In the genomic region with DNA sequence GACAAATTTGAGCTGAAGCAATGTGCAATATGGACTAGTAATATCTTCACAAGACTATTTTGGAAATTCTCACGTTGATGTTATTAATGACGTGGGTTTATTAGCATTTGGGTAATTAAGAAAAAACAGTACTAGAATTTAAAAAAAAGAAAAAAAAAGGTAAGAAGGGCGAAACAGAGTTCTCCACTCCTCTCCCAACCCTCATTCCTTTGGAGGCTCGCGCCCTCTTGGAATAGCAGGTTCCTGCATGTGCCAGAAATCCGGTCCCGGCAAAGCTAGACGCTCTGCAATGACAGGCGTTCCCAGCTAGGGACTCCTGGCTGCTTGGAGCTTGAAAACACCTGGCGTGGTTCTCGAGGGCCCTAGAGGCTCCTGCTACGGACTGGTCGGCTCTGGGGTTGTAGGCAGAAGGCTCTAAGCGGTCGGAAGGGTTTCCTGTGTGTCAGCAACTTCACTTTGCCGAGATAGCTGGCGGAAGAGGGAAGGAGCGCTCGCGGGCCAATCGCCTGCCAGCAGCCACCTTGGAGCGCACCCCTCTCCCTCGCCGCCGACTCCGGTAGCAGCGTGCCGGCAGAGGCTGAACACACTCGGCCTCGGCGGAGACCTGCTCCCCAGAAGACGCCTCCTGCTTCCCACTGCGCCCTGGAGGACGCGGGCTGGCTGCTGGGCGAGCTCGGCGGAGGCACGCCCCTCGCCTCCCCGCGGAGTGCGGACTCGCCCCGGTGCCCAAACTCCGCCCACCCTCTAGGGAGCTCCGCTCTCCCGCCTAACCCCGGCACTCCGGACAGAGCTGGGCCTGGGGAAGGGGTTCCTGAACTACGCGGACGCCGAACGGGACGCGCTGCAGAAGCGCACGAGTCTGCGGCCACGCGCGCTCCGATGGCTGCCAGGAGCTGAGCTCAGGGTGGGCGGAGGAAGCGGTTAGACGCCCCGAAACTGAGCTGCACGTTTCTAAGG, we compare ENCODE assay signal across 8 cellular contexts. TPM values are rescaled to one million over a fixed set of nuclear protein-coding genes. Genes with fewer than 3 reads are reported as not detected.
DNase-seq lines count a peak whose midpoint lies in the region; ATAC-seq and TF ChIP-seq lines count a peak whose summit lies in the region.

A gene with protein sequence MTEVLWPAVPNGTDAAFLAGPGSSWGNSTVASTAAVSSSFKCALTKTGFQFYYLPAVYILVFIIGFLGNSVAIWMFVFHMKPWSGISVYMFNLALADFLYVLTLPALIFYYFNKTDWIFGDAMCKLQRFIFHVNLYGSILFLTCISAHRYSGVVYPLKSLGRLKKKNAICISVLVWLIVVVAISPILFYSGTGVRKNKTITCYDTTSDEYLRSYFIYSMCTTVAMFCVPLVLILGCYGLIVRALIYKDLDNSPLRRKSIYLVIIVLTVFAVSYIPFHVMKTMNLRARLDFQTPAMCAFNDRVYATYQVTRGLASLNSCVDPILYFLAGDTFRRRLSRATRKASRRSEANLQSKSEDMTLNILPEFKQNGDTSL (plus strand): TSS at position 778 of the 957 bp plus-strand sequence. CDS start 652 bp downstream, outside the sequence.

- H3K4me1 ChIP-seq in GM23338 (ENCODE audit: insufficient read depth) (peaks cover 41% of the 10 kb centered on the region), duodenal mucosa (ENCODE audit: control insufficient read depth in 1 of 2, insufficient read depth in 2 of 2, low read length in 2 of 2) (peaks cover 15 to 20% of the 10 kb centered on the region in 2 donors), liver (ENCODE audit: control insufficient read depth in 4 of 4, insufficient read depth in 4 of 4, low read length in 3 of 4) (peaks cover 9 to 20% (median 12%) of the 10 kb centered on the region in 4 donors)

- no peaks in the 10 kb centered on the region for H3K9me3 ChIP-seq in duodenal mucosa (ENCODE audit: control insufficient read depth in 1 of 2, low read length in 2 of 2)
- no peaks in the 10 kb centered on the region for H3K9me3 ChIP-seq in liver (ENCODE audit: control insufficient read depth in 4 of 4, low read length in 3 of 4)

- H3K36me3 Mint-ChIP-seq in GM23338 (ENCODE audit: low read depth), result peaks cover 22% of the 10 kb centered on the region

- WGBS in liver, result 3% methylated on average over 69 of the region's 69 CpGs

- H3K27me3 ChIP-seq in GM23338 (ENCODE audit: insufficient read depth) (peaks cover 17% of the 10 kb centered on the region), duodenal mucosa (ENCODE audit: control insufficient read depth in 1 of 2, insufficient read depth in 2 of 2, low read length in 2 of 2) (no peaks in the 10 kb centered on the region), liver (ENCODE audit: control insufficient read depth in 4 of 4, insufficient read depth in 4 of 4, low read length in 3 of 4) (peaks cover 0 to 5% (median 0%) of the 10 kb centered on the region in 4 donors)

- peak; percentile 87 for ATAC-seq in GM23338

- no peak for TF ChIP-seq CTCF in GM23338 (conservative IDR thresholded peaks at IDR 0.05; ENCODE audit: low read depth in 2 of 2)
- TF ChIP-seq CTCF in liver (IDR thresholded peaks at IDR 0.05; ENCODE audit: low read depth, low read length, missing input control), result peak; percentile 6

- H3K4me2 ChIP-seq in GM23338, result peak within 1 kb of the TSS; percentile 93

- peaks cover 40% of the 10 kb centered on the region for H3K79me2 ChIP-seq in GM23338 (replicated peaks; ENCODE audit: insufficient read depth)

- peaks cover 9% of the 10 kb centered on the region for H3K36me3 ChIP-seq in GM23338 (ENCODE audit: insufficient read depth)
- H3K36me3 ChIP-seq in duodenal mucosa (ENCODE audit: control insufficient read depth in 1 of 2, insufficient read depth in 2 of 2, low read length in 2 of 2), result no peaks in the 10 kb centered on the region
- H3K36me3 ChIP-seq in liver (ENCODE audit: control insufficient read depth in 4 of 4, insufficient read depth in 3 of 4, low read depth in 1 of 4, low read length in 3 of 4), result no peaks in the 10 kb centered on the region

- peaks cover 19% of the 10 kb centered on the region for H4K20me1 ChIP-seq in GM23338 (replicated peaks; ENCODE audit: insufficient read depth)

- no peaks in the 10 kb centered on the region for H3F3A ChIP-seq in GM23338 (replicated peaks; ENCODE audit: low read depth)

- H3K4me3 Mint-ChIP-seq in GM23338, result peak within 1 kb of the TSS; percentile 96

- peak within 1 kb of the TSS; percentile 87 for H2AFZ ChIP-seq in GM23338

- H3K27ac Mint-ChIP-seq in GM23338, result peak within 1 kb of the TSS; percentile 98

- H3K9me3 Mint-ChIP-seq in GM23338, result no peaks in the 10 kb centered on the region; the same call in 2 of the 3 replicates

- in situ Hi-C loops in KBM-7 (cut with MboI; ENCODE audit: low pct_unique_long_range_greater_than_20kb, low sequenced_read_pairs), result no loop called here

- peak in 1 of 2 donors; percentile 18 for TF ChIP-seq RAD21 in liver (IDR thresholded peaks at IDR 0.05)

- H3K9ac ChIP-seq in duodenal mucosa (ENCODE audit: low read depth in 1 of 2, low read length in 2 of 2) (peak within 1 kb of the TSS; percentile 58 to 67), liver (ENCODE audit: low read depth in 1 of 2, low read length in 2 of 2) (peak within 1 kb of the TSS in 1 of 2 donors; percentile 19)

- H3K4me3 ChIP-seq in GM23338, result peak within 1 kb of the TSS; percentile 89
- peak within 1 kb of the TSS; percentile 88 to 90 for H3K4me3 ChIP-seq in duodenal mucosa (ENCODE audit: low read depth in 1 of 2, low read length in 2 of 2)
- H3K4me3 ChIP-seq in liver (ENCODE audit: low read depth in 1 of 3, low read length in 3 of 3), result peak within 1 kb of the TSS; percentile 62 to 86 (median 63)

- H3K9me2 ChIP-seq in GM23338 (ENCODE audit: insufficient read depth), result no peaks in the 10 kb centered on the region

- DNase-seq in NCI-H2227 (lab: John Stamatoyannopoulos, UW; ENCODE audit: unreplicated experiment) (peak; percentile 20), NCI-H2227 treated with DMSO at 0.1 percent for 48 hours (lab: John Stamatoyannopoulos, UW) (no peak), GM23338 (ENCODE audit: low spot score) (peak; percentile 88), KBM-7 (peak; percentile 95), SW 1271 (lab: John Stamatoyannopoulos, UW) (peak; percentile 77 to 81)
- DNase-seq in stimulated activated CD8-positive, alpha-beta memory T cell treated with anti-CD3 and anti-CD28 coated beads, Interleukin-4, amount 100 ng/mL, for 48 hours, result peak; percentile 59

- peaks cover 21% of the 10 kb centered on the region for H3K27me3 Mint-ChIP-seq in GM23338 (ENCODE audit: insufficient read depth, low read depth, poor library complexity)

- H3K27ac ChIP-seq in GM23338 (ENCODE audit: low read depth), result 0 out of 2 replicates have a peak within 1 kb of the TSS, but pooled peaks have one; percentile 68
- H3K27ac ChIP-seq in duodenal mucosa (ENCODE audit: low read depth, low read length), result peak within 1 kb of the TSS; percentile 62
- peak within 1 kb of the TSS; percentile 43 to 60 for H3K27ac ChIP-seq in liver (ENCODE audit: low read depth in 1 of 2, low read length in 2 of 2)

- H3K4me1 Mint-ChIP-seq in GM23338, result peaks cover 38% of the 10 kb centered on the region

TF ChIP-seq in GM23338, 12 proteins besides CTCF, POLR2A, EP300 and RAD21 (continues in another document):
- no peak for TF ChIP-seq ZNF331 (CRISPR knock-in tag; IDR thresholded peaks at IDR 0.05; ENCODE audit: low read depth)

TF ChIP-seq in liver, 16 proteins besides CTCF, POLR2A, EP300 and RAD21 (continues in another document):
- TF ChIP-seq, protein P1, sequence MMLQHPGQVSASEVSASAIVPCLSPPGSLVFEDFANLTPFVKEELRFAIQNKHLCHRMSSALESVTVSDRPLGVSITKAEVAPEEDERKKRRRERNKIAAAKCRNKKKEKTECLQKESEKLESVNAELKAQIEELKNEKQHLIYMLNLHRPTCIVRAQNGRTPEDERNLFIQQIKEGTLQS (IDR thresholded peaks at IDR 0.05), result no peak
- no peak for TF ChIP-seq EGR1 (IDR thresholded peaks at IDR 0.05; ENCODE audit: low read depth in 2 of 2)
- TF ChIP-seq, protein P2, sequence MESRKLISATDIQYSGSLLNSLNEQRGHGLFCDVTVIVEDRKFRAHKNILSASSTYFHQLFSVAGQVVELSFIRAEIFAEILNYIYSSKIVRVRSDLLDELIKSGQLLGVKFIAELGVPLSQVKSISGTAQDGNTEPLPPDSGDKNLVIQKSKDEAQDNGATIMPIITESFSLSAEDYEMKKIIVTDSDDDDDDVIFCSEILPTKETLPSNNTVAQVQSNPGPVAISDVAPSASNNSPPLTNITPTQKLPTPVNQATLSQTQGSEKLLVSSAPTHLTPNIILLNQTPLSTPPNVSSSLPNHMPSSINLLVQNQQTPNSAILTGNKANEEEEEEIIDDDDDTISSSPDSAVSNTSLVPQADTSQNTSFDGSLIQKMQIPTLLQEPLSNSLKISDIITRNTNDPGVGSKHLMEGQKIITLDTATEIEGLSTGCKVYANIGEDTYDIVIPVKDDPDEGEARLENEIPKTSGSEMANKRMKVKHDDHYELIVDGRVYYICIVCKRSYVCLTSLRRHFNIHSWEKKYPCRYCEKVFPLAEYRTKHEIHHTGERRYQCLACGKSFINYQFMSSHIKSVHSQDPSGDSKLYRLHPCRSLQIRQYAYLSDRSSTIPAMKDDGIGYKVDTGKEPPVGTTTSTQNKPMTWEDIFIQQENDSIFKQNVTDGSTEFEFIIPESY (IDR thresholded peaks at IDR 0.05), result no peak
- TF ChIP-seq JUND (IDR thresholded peaks at IDR 0.05), result no peak
- TF ChIP-seq YY1 (IDR thresholded peaks at IDR 0.05), result no peak
- TF ChIP-seq TAF1 (conservative IDR thresholded peaks at IDR 0.05), result no peak
- no peak for TF ChIP-seq FOXA1 (IDR thresholded peaks at IDR 0.05)
- TF ChIP-seq NR2F2 (IDR thresholded peaks at IDR 0.05), result no peak
- TF ChIP-seq SP1 (IDR thresholded peaks at IDR 0.05), result no peak
- no peak for TF ChIP-seq FOXA2 (IDR thresholded peaks at IDR 0.05)

RNA-seq across cellular contexts. Expression of the gene that starts here (rescaled TPM):
- 54.6 and 59.8 TPM in 2 replicates for total RNA-seq in GM23338 (2014; rRNA removed; shearing (Covaris generic))
- polyA plus RNA-seq in GM23338 (2016; fragmentation: Nextera tagmentation; extraction: Ambion mirVana) (12.5 and 15.2 TPM in 2 replicates), liver (under 1 TPM; 0.54 to 0.62 TPM)
- total RNA-seq in liver, result 1 to 10 TPM; 3.1 to 7.5 TPM
